ENCODE assay signal across 28 cellular contexts in genomic region chr1:110165761-110166231, GRCh38. TPM values are rescaled to one million over a fixed set of nuclear protein-coding genes. Genes with fewer than 3 reads are reported as not detected.
"Had no signal": no experiment of that assay in that cellular context is flagged by ENCODE, and none has a peak within 500 bp of the region (broad histone marks: within the 10 kb centered on the region; RNA-seq: fewer than 3 reads in every experiment).

No MANE protein-coding gene starts in this region.

- H3K27me3 ChIP-seq: hepatocyte, testis, tibial nerve, upper lobe of right lung, vagina had no signal

- H3K4me3 ChIP-seq: hepatocyte, psoas muscle, spleen, testis, tibial nerve, upper lobe of right lung, vagina had no signal

- H3K27ac Mint-ChIP-seq: endodermal cell; naive thymus-derived CD4-positive, alpha-beta T cell; nephron progenitor cell; stimulated activated memory B cell treated with anti-CD40 and anti-IgM and Interleukin-4, amounts not matched to agents 10 μg/mL and 1 μg/mL and 100 μg/mL, for 72 hours; stimulated activated naive CD8-positive, alpha-beta T cell treated with anti-CD3 and anti-CD28 coated beads, Interleukin-15, Interleukin-2, amounts not matched to agents 100 ng/mL and 50 ng/mL, for 24 hours had no signal

- H3K4me3 Mint-ChIP-seq: endodermal cell; naive thymus-derived CD4-positive, alpha-beta T cell; nephron progenitor cell; stimulated activated memory B cell treated with anti-CD40 and anti-IgM and Interleukin-4, amounts not matched to agents 10 μg/mL and 1 μg/mL and 100 μg/mL, for 72 hours; stimulated activated naive CD8-positive, alpha-beta T cell treated with anti-CD3 and anti-CD28 coated beads, Interleukin-15, Interleukin-2, amounts not matched to agents 100 ng/mL and 50 ng/mL, for 24 hours had no signal

- ATAC-seq: left colon; naive thymus-derived CD4-positive, alpha-beta T cell; psoas muscle; sciatic nerve; stimulated activated memory B cell treated with anti-CD40 and anti-IgM and Interleukin-4, amounts not matched to agents 10 μg/mL and 1 μg/mL and 100 μg/mL, for 72 hours had no signal

- H3K36me3 Mint-ChIP-seq: naive thymus-derived CD4-positive, alpha-beta T cell; stimulated activated memory B cell treated with anti-CD40 and anti-IgM and Interleukin-4, amounts not matched to agents 10 μg/mL and 1 μg/mL and 100 μg/mL, for 72 hours had no signal

- DNase-seq: dermis blood vessel endothelial cell; effector CD4-positive, alpha-beta T cell; endodermal cell; erythroblast; foreskin melanocyte; kidney; left colon; mammary epithelial cell; naive thymus-derived CD4-positive, alpha-beta T cell; nephron progenitor cell; psoas muscle; spleen; stimulated activated CD4-positive, alpha-beta T cell treated with anti-CD3 and anti-CD28 coated beads, Interleukin-15, amount 100 ng/mL, for 24 hours; stimulated activated CD4-positive, alpha-beta T cell treated with anti-CD3 and anti-CD28 coated beads, Interleukin-1b, Interleukin-23, amount 100 ng/mL, for 48 hours; stimulated activated CD4-positive, alpha-beta T cell treated with anti-CD3 and anti-CD28 coated beads, Interleukin-4, amount 100 ng/mL, for 24 hours; testis; upper lobe of right lung had no signal

- H3K9me3 Mint-ChIP-seq: endodermal cell; stimulated activated memory B cell treated with anti-CD40 and anti-IgM and Interleukin-4, amounts not matched to agents 10 μg/mL and 1 μg/mL and 100 μg/mL, for 72 hours; stimulated activated naive CD8-positive, alpha-beta T cell treated with anti-CD3 and anti-CD28 coated beads, Interleukin-15, Interleukin-2, amounts not matched to agents 100 ng/mL and 50 ng/mL, for 24 hours had no signal

- H3K27me3 Mint-ChIP-seq: stimulated activated naive CD8-positive, alpha-beta T cell treated with anti-CD3 and anti-CD28 coated beads, Interleukin-15, Interleukin-2, amounts not matched to agents 100 ng/mL and 50 ng/mL, for 24 hours had no signal

- H3K27ac ChIP-seq: hepatocyte, parathyroid adenoma, psoas muscle, spleen, testis, tibial nerve, upper lobe of right lung, vagina had no signal

- H3K4me1 Mint-ChIP-seq: endodermal cell; naive thymus-derived CD4-positive, alpha-beta T cell; nephron progenitor cell; stimulated activated memory B cell treated with anti-CD40 and anti-IgM and Interleukin-4, amounts not matched to agents 10 μg/mL and 1 μg/mL and 100 μg/mL, for 72 hours had no signal

RNA-seq across cellular contexts. Expression of gene SLC6A17, which starts 15.5 kb away (rescaled TPM):
- total RNA-seq: endothelial cell of umbilical vein; mesenteric fat pad; naive thymus-derived CD4-positive, alpha-beta T cell; sciatic nerve; spleen had no signal

RNA-seq across cellular contexts. Expression of gene UBL4B, which starts 53.6 kb away (rescaled TPM):
- total RNA-seq: dermis blood vessel endothelial cell; endodermal cell; endothelial cell of umbilical vein; hepatocyte; kidney; left colon; mammary epithelial cell; mesenteric fat pad; mononuclear cell; naive thymus-derived CD4-positive, alpha-beta T cell; sciatic nerve; skeletal muscle tissue; spleen; upper lobe of right lung; vagina had no signal
